Comparison of ENCODE assay signal across 8 cellular contexts in genomic region chr16:30651124-30652004, GRCh38. TPM values are rescaled to one million over a fixed set of nuclear protein-coding genes. Genes with fewer than 3 reads are reported as not detected.
DNase-seq lines count a peak whose midpoint lies in the region; ATAC-seq lines count a peak whose summit lies in the region.

No MANE protein-coding gene starts in this region.

- H3K9me3 Mint-ChIP-seq in activated CD4-positive, alpha-beta memory T cell treated with anti-CD3 and anti-CD28 coated beads, Interleukin-2, amount 10 ng/mL, durations not matched to agents 7 days and 5 days, result no peaks in the 10 kb centered on the region
- H3K9me3 Mint-ChIP-seq in memory B cell, result no peaks in the 10 kb centered on the region

- peaks cover 39% of the 10 kb centered on the region for H3K36me3 Mint-ChIP-seq in activated CD4-positive, alpha-beta memory T cell treated with anti-CD3 and anti-CD28 coated beads, Interleukin-2, amount 10 ng/mL, durations not matched to agents 7 days and 5 days (ENCODE audit: low read depth)
- H3K36me3 Mint-ChIP-seq in memory B cell, result peaks cover 12% of the 10 kb centered on the region

- CTCF ChIA-PET in activated CD4-positive, alpha-beta memory T cell treated with anti-CD3 and anti-CD28 coated beads, Interleukin-2, amount 10 ng/mL, durations not matched to agents 7 days and 5 days (lab: Charles Lee), result interaction anchor here (0.6 to 3.9 kb wide), 11 partner anchors 7 to 291 kb away, joined by 3 to 34 read pairs (median 5); partner anchors contain the start of genes DCTPP1 and FBRS

- DNase-seq in ACHN, result peak; percentile 85
- DNase-seq in NCI-H526 (lab: John Stamatoyannopoulos, UW), result peak; percentile 32 to 84
- DNase-seq in activated CD4-positive, alpha-beta memory T cell treated with anti-CD3 and anti-CD28 coated beads, Interleukin-2, amount 10 ng/mL, durations not matched to agents 7 days and 5 days, result peak; percentile 85
- peak; percentile 67 for DNase-seq in effector CD4-positive, alpha-beta T cell
- peak; percentile 73 to 74 for DNase-seq in memory B cell (ENCODE audit: low spot score in 2 of 2)
- peak; percentile 64 for DNase-seq in stimulated activated CD8-positive, alpha-beta memory T cell treated with anti-CD3 and anti-CD28 coated beads, Interleukin-15, amount 100 ng/mL, for 24 hours (ENCODE audit: low read depth)

- ATAC-seq in GM18511 (IDR thresholded peaks at IDR 0.05; ENCODE audit: unreplicated experiment), result peak; percentile 61
- peak; percentile 40 for ATAC-seq in HG03095 (IDR thresholded peaks at IDR 0.05; ENCODE audit: unreplicated experiment)
- ATAC-seq in memory B cell (ENCODE audit: low read depth), result peak; percentile 66

- H3K4me3 Mint-ChIP-seq in activated CD4-positive, alpha-beta memory T cell treated with anti-CD3 and anti-CD28 coated beads, Interleukin-2, amount 10 ng/mL, durations not matched to agents 7 days and 5 days, result peak overlapping the region; percentile 96
- H3K4me3 Mint-ChIP-seq in memory B cell, result peak overlapping the region; percentile 97

- in situ Hi-C loops in ACHN (cut with HindIII; ENCODE audit: low pct_ligation_motif_present, low pct_unique_long_range_greater_than_20kb, low sequenced_read_pairs), result no loop called here

- peak overlapping the region; percentile 95 for H3K27ac Mint-ChIP-seq in activated CD4-positive, alpha-beta memory T cell treated with anti-CD3 and anti-CD28 coated beads, Interleukin-2, amount 10 ng/mL, durations not matched to agents 7 days and 5 days
- H3K27ac Mint-ChIP-seq in memory B cell, result peak overlapping the region; percentile 95

- POLR2A ChIA-PET in activated CD4-positive, alpha-beta memory T cell treated with anti-CD3 and anti-CD28 coated beads, Interleukin-2, amount 10 ng/mL, durations not matched to agents 7 days and 5 days (lab: Charles Lee), result interaction anchor here (0.6 to 3.8 kb wide), 21 partner anchors 9 to 269 kb away, joined by 3 to 49 read pairs (median 5); partner anchors contain the start of genes DCTPP1, FBRS, PHKG2 and SEPTIN1

- peaks cover 36% of the 10 kb centered on the region for H3K4me1 Mint-ChIP-seq in activated CD4-positive, alpha-beta memory T cell treated with anti-CD3 and anti-CD28 coated beads, Interleukin-2, amount 10 ng/mL, durations not matched to agents 7 days and 5 days
- H3K4me1 Mint-ChIP-seq in memory B cell, result peaks cover 17% of the 10 kb centered on the region

- no peaks in the 10 kb centered on the region for H3K27me3 Mint-ChIP-seq in activated CD4-positive, alpha-beta memory T cell treated with anti-CD3 and anti-CD28 coated beads, Interleukin-2, amount 10 ng/mL, durations not matched to agents 7 days and 5 days
- no peaks in the 10 kb centered on the region for H3K27me3 Mint-ChIP-seq in memory B cell

RNA-seq across cellular contexts. Expression of gene PRR14, which starts 0.6 kb away (rescaled TPM):
- 10 to 100 TPM; 78.4 to 86.1 TPM for total RNA-seq in activated CD4-positive, alpha-beta memory T cell treated with anti-CD3 and anti-CD28 coated beads, Interleukin-2, amount 10 ng/mL, durations not matched to agents 7 days and 5 days

RNA-seq across cellular contexts. Expression of gene FBRS, which starts 6.9 kb away (rescaled TPM):
- total RNA-seq in activated CD4-positive, alpha-beta memory T cell treated with anti-CD3 and anti-CD28 coated beads, Interleukin-2, amount 10 ng/mL, durations not matched to agents 7 days and 5 days, result 100 to 1,000 TPM; 106 to 107 TPM

RNA-seq across cellular contexts. Expression of gene ZNF689, which starts 41.2 kb away (rescaled TPM):
- 10 to 100 TPM in 1 of 2 experiments, 1 to 10 TPM in 1; 9.9 to 11.7 TPM for total RNA-seq in activated CD4-positive, alpha-beta memory T cell treated with anti-CD3 and anti-CD28 coated beads, Interleukin-2, amount 10 ng/mL, durations not matched to agents 7 days and 5 days

RNA-seq across cellular contexts. Expression of gene SRCAP, which starts 47.6 kb away (rescaled TPM):
- total RNA-seq in activated CD4-positive, alpha-beta memory T cell treated with anti-CD3 and anti-CD28 coated beads, Interleukin-2, amount 10 ng/mL, durations not matched to agents 7 days and 5 days, result 10 to 100 TPM; 63.2 to 65.0 TPM

Comparison
In these comparisons a context has a peak if more than half of its experiments do, and no peak if none do; other contexts are left out.
1. Peak in every context shown above with its lines: DNase-seq and ATAC-seq.